In the genomic region with DNA sequence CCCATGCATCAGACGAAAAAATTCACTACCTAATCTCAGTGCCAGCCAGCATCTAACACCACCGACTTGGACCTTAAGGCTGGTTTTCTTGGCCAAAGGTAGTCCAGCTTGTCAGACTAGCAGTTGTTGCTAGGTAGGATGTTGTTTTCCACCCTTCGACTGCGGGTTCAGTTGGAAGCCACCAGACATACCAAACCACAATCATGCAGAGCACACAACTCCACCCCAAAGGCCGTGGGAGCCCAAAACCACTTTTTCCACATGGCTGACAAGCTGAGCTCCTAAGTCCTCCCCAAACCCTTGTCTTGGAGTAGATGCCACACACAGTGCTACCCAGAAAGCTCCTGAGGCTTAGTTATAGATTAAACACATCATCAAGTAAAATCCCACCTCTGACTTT, we compare ENCODE assay signal across 18 cellular contexts. TPM values are rescaled to one million over a fixed set of nuclear protein-coding genes. Genes with fewer than 3 reads are reported as not detected.
A peak's percentile ranks its signal among the peaks of the same experiment; 100 is the strongest.
DNase-seq lines count a peak whose midpoint lies in the region; ATAC-seq and TF ChIP-seq lines count a peak whose summit lies in the region.
"Had no signal": no experiment of that assay in that cellular context is flagged by ENCODE, and none has a peak within 500 bp of the region (broad histone marks: within the 10 kb centered on the region; RNA-seq: fewer than 3 reads in every experiment).

No MANE protein-coding gene starts in this region.

- H3K36me3 Mint-ChIP-seq in nephron progenitor cell (ENCODE audit: low read depth), result peaks cover 83% of the 10 kb centered on the region

- H3K4me3 Mint-ChIP-seq in nephron progenitor cell, result no peak overlapping the region

- no peak for TF ChIP-seq CTCF in nephron progenitor cell (IDR thresholded peaks at IDR 0.05)

- peaks cover 20% of the 10 kb centered on the region for H3K4me1 ChIP-seq in SJCRH30

- DNase-seq in Caki2 (ENCODE audit: low read depth) (peak; percentile 60), SJCRH30 (peak; percentile 38 to 41), fibroblast of peridontal ligament (ENCODE audit: extremely low read depth) (peak; percentile 62), nephron progenitor cell (no peak), left cardiac atrium (no peak), activated gamma-delta T cell treated with Interleukin-2 at 50 U/mL for 16 hours (no peak), NCI-H82 treated with DMSO at 0.1 percent for 48 hours (lab: John Stamatoyannopoulos, UW; ENCODE audit: unreplicated experiment) (no peak), cortex of kidney (lab: John Stamatoyannopoulos, UW) (no peak)
- DNase-seq: C1 segment of cervical spinal cord, DMS53, KBM-7, MG63, NCI-H1092 treated with DMSO at 0.1 percent for 48 hours, NCI-H187, NCI-H446, PC-9, SK-N-SH had no signal

- no peak overlapping the region for H3K4me3 ChIP-seq in SJCRH30
- H3K4me3 ChIP-seq: MG63, PC-9 had no signal

- ATAC-seq in left cardiac atrium, result no peak
- ATAC-seq: Right ventricle myocardium inferior had no signal

- no peak overlapping the region for H3K27ac ChIP-seq in SJCRH30
- H3K27ac ChIP-seq: PC-9 had no signal

- H3K36me3 ChIP-seq in SJCRH30, result peaks cover 95% of the 10 kb centered on the region

- no peaks in the 10 kb centered on the region for H3K4me1 Mint-ChIP-seq in nephron progenitor cell

- H3K27me3 ChIP-seq in SJCRH30, result no peaks in the 10 kb centered on the region
- H3K27me3 ChIP-seq: MG63 had no signal

- no peaks in the 10 kb centered on the region for H3K9me3 Mint-ChIP-seq in nephron progenitor cell

- intact Hi-C loops in left cardiac atrium (cut with DNase I), result no loop called here

- H3K27ac Mint-ChIP-seq in nephron progenitor cell, result peak overlapping the region; percentile 58

- no peaks in the 10 kb centered on the region for H3K9me3 ChIP-seq in SJCRH30 (replicated peaks)
- H3K9me3 ChIP-seq: MG63, SK-N-SH had no signal

- H3K27me3 Mint-ChIP-seq in nephron progenitor cell (ENCODE audit: low read depth, poor library complexity), result no peaks in the 10 kb centered on the region

- in situ Hi-C loops in Caki2 (cut with HindIII; ENCODE audit: low pct_unique_long_range_greater_than_20kb, low sequenced_read_pairs), result no loop called here

RNA-seq across cellular contexts. Expression of a gene that starts 46.8 kb away (rescaled TPM):
- total RNA-seq in Caki2 (2014; rRNA removed; shearing (Covaris generic); ENCODE audit: low replicate concordance), result 16.5 and 29.7 TPM in 2 replicates
- total RNA-seq in SJCRH30 (2014; rRNA removed; shearing (Covaris generic)), result 129 and 150 TPM in 2 replicates
- total RNA-seq in left cardiac atrium, result 10 to 100 TPM in 1 of 2 donors, 1 to 10 TPM in 1; 7.3 to 13.0 TPM

Comparison
In these comparisons a context has a peak if more than half of its experiments do, and no peak if none do; other contexts are left out.
1. DNase-seq: peak in Caki2 (single experiment), SJCRH30 (2 of 2) and fibroblast of peridontal ligament (single experiment); none in nephron progenitor cell (single experiment), left cardiac atrium (single experiment), activated gamma-delta T cell treated with Interleukin-2 at 50 U/mL for 16 hours (single experiment), NCI-H82 treated with DMSO at 0.1 percent for 48 hours (single experiment) and cortex of kidney (single experiment).